8 cellular contexts compared by ENCODE assay signal in the genomic region with DNA sequence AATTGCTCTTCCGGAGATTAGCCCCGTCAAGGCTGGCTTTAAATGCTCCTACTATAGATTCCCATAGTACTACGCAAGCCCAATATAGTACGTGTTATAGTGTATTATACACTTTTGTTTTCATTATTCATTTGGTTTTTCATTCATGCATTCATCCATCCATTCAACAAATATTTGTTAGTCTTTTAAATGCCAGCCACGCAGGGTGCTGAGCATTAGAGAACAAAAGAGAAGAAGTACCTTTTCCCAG. TPM values are rescaled to one million over a fixed set of nuclear protein-coding genes. Genes with fewer than 3 reads are reported as not detected.
DNase-seq lines count a peak whose midpoint lies in the region; ATAC-seq and TF ChIP-seq lines count a peak whose summit lies in the region.

No MANE protein-coding gene starts in this region.

- H4K91ac ChIP-seq in IMR-90 (ENCODE audit: insufficient read depth, low read depth, low read length) = peak overlapping the region; percentile 68; the same call in 1 of the 2 replicates

- peak overlapping the region; percentile 78 for H4K5ac ChIP-seq in IMR-90 (ENCODE audit: low read depth, low read length)

- POLR2A ChIA-PET in IMR-90 (lab: Charles Lee; ENCODE audit: unreplicated experiment) = interaction anchor here (0.6 to 1.2 kb wide), 2 partner anchors 10 to 21 kb away, joined by 3 to 6 read pairs; no protein-coding TSS in a partner anchor

- no TSS peak for BruUV-seq in IMR-90 (replicated peaks; lab: Mats Ljungman, UMichigan)

- in situ Hi-C loops in IMR-90 (cut with MboI; ENCODE audit: low sequenced_read_pairs) = no loop called here

- peak overlapping the region; percentile 74; the same call in 1 of the 2 replicates for H2BK120ac ChIP-seq in IMR-90 (ENCODE audit: low read depth, low read length)

- H3K4ac ChIP-seq in IMR-90 (ENCODE audit: low read depth, low read length) = peak overlapping the region; percentile 84

- WGBS in IMR-90 (ENCODE audit: extremely low coverage in 2 of 2, insufficient read length in 1 of 2), 2 experiments = no CpG with 5 or more reads among the region's 5 CpGs

- H3K23ac ChIP-seq in IMR-90 (ENCODE audit: low read depth, low read length) = no peak overlapping the region

- peak overlapping the region; percentile 80 for H3K9ac ChIP-seq in IMR-90 (ENCODE audit: low read depth, low read length)

- dilution Hi-C loops in IMR-90 (cut with HindIII; ENCODE audit: low sequenced_read_pairs, unreplicated experiment) = no loop called here

- H3K4me3 ChIP-seq in ACC112 (ENCODE audit: low read depth, low read length) (peak overlapping the region; percentile 97), IMR-90 (ENCODE audit: insufficient read depth, low read depth, low read length) (peak overlapping the region; percentile 90), coronary artery (peak overlapping the region; percentile 96), muscle layer of duodenum (ENCODE audit: low read depth in 1 of 2, low read length in 2 of 2) (peak overlapping the region; percentile 78 to 98)

- ATAC-seq in IMR-90 (ENCODE audit: low read depth) (no peak), HG03432 (IDR thresholded peaks at IDR 0.05; ENCODE audit: unreplicated experiment) (no peak)

- TF ChIP-seq POLR2A in IMR-90 (IDR thresholded peaks at IDR 0.05; ENCODE audit: low read depth, low read length) = no peak

- H3K79me2 ChIP-seq in ACC112 (ENCODE audit: control insufficient read depth, insufficient read depth, low read length, unreplicated experiment) = peaks cover 43% of the 10 kb centered on the region

- no peak for TF ChIP-seq RAD21 in IMR-90 (IDR thresholded peaks at IDR 0.05; ENCODE audit: low read length)

- H2AFZ ChIP-seq in ACC112 (ENCODE audit: low read length, unreplicated experiment) (peak overlapping the region; percentile 94), IMR-90 (replicated peaks; ENCODE audit: low read length, poor library complexity) (peak overlapping the region; percentile 95)

- H3K4me1 ChIP-seq in ACC112 (ENCODE audit: control insufficient read depth, insufficient read depth, low read length, unreplicated experiment) (peaks cover 13% of the 10 kb centered on the region), IMR-90 (ENCODE audit: control insufficient read depth, insufficient read depth, low read length) (peaks cover 8% of the 10 kb centered on the region), muscle layer of duodenum (ENCODE audit: control insufficient read depth in 1 of 2, insufficient read depth in 2 of 2, low read length in 2 of 2) (peaks cover 10 to 24% of the 10 kb centered on the region in 2 donors)

- intact Hi-C loops in IMR-90 (cut with micrococcal nuclease) = loop anchor here (2.0 kb wide), 1 partner anchor 28 kb away; no protein-coding TSS in a partner anchor

- no peak overlapping the region; the same call in 1 of the 2 replicates for H3K18ac ChIP-seq in IMR-90 (ENCODE audit: low read depth, low read length)

- H3K56ac ChIP-seq in IMR-90 (ENCODE audit: extremely low read depth, insufficient read depth, low read length) = peak overlapping the region; percentile 82; the same call in 1 of the 2 replicates

- peaks cover 11 to 38% of the 10 kb centered on the region in 2 experiments for H3K79me1 ChIP-seq in IMR-90 (ENCODE audit: low read depth in 1 of 2, low read length in 2 of 2)

- H2BK15ac ChIP-seq in IMR-90 (ENCODE audit: low read depth, low read length) = no peak overlapping the region

- no peak overlapping the region for H2AK9ac ChIP-seq in IMR-90 (replicated peaks; ENCODE audit: low read depth, low read length, poor library complexity)

- H3K27me3 ChIP-seq in ACC112 (ENCODE audit: insufficient read depth, low read length) (peaks cover 4% of the 10 kb centered on the region; the same call in 1 of the 2 replicates), IMR-90 (ENCODE audit: control insufficient read depth, insufficient read depth, low read length) (peaks cover 3% of the 10 kb centered on the region), muscle layer of duodenum (ENCODE audit: low read depth, low read length) (no peaks in the 10 kb centered on the region)

- no peaks in the 10 kb centered on the region for H3K9me3 ChIP-seq in IMR-90 (ENCODE audit: control insufficient read depth, insufficient read depth, low read length)
- no peaks in the 10 kb centered on the region for H3K9me3 ChIP-seq in muscle layer of duodenum (ENCODE audit: control insufficient read depth in 1 of 2, low read length in 2 of 2)

- DNase-seq in IMR-90 = no peak
- DNase-seq in coronary artery (ENCODE audit: low spot score) = no peak
- DNase-seq in HK-2 (ENCODE audit: unreplicated experiment) = no peak
- no peak for DNase-seq in anterior cingulate cortex (lab: John Stamatoyannopoulos, UW)
- no peak for DNase-seq in DMS 273 treated with DMSO at 0.1 percent for 48 hours (lab: John Stamatoyannopoulos, UW)

- H3K9me1 ChIP-seq in IMR-90 (ENCODE audit: insufficient read depth, low read length) = no peaks in the 10 kb centered on the region

- no peak overlapping the region for H2BK5ac ChIP-seq in IMR-90 (ENCODE audit: low read depth, low read length, poor library complexity, severe bottlenecking)

- peak overlapping the region; percentile 82 for H3K4me2 ChIP-seq in IMR-90 (ENCODE audit: low read depth, low read length)

- peak overlapping the region; percentile 88; the same call in 1 of the 2 replicates for H3K14ac ChIP-seq in IMR-90 (replicated peaks; ENCODE audit: low read depth, low read length)

- H2BK20ac ChIP-seq in IMR-90 (ENCODE audit: low read depth, low read length) = no peak overlapping the region

- peaks cover 4% of the 10 kb centered on the region; the same call in 1 of the 2 replicates for H4K20me1 ChIP-seq in IMR-90 (ENCODE audit: insufficient read depth, low read length)

- peak overlapping the region; percentile 95 to 97 for H4K8ac ChIP-seq in IMR-90 (ENCODE audit: low read depth in 2 of 2, low read length in 2 of 2)

- H3K36me3 ChIP-seq in ACC112 (ENCODE audit: insufficient read depth, low read length) = peaks cover 16% of the 10 kb centered on the region
- H3K36me3 ChIP-seq in IMR-90 (ENCODE audit: control insufficient read depth, insufficient read depth, low read length) = peaks cover under 1% of the 10 kb centered on the region
- H3K36me3 ChIP-seq in muscle layer of duodenum (ENCODE audit: control insufficient read depth in 1 of 2, insufficient read depth in 2 of 2, low read length in 2 of 2) = no peaks in the 10 kb centered on the region

- H3K27ac ChIP-seq in ACC112 (ENCODE audit: low read depth, low read length) = peak overlapping the region; percentile 41
- H3K27ac ChIP-seq in IMR-90 (ENCODE audit: insufficient read depth, low read length) = peak overlapping the region; percentile 67; the same call in 1 of the 2 replicates
- H3K27ac ChIP-seq in coronary artery = peak overlapping the region; percentile 87 to 91
- H3K27ac ChIP-seq in muscle layer of duodenum (ENCODE audit: low read length) = peak overlapping the region; percentile 89

- no peak for TF ChIP-seq CTCF in IMR-90 (conservative IDR thresholded peaks at IDR 0.05; ENCODE audit: low read depth, low read length)
- no peak for TF ChIP-seq CTCF in coronary artery (IDR thresholded peaks at IDR 0.05)

- H2AK5ac ChIP-seq in IMR-90 (ENCODE audit: low read depth, low read length) = no peak overlapping the region

- CTCF ChIA-PET in IMR-90 (lab: Yijun Ruan, JAX) = interaction anchor here (0.6 to 1.0 kb wide), 2 partner anchors 9 to 77 kb away, joined by 3 to 4 read pairs; no protein-coding TSS in a partner anchor

TF ChIP-seq in IMR-90, 13 proteins besides CTCF, POLR2A, EP300 and RAD21:
- TF ChIP-seq RCOR1 (IDR thresholded peaks at IDR 0.05; ENCODE audit: insufficient replicate concordance, low read length) = no peak
- no peak for TF ChIP-seq CEBPB (IDR thresholded peaks at IDR 0.05; ENCODE audit: low read depth, low read length)
TF ChIP-seq in IMR-90: peak in this region for 0.

RNA-seq across cellular contexts. Expression of gene RAB3GAP2, which starts 0.5 kb away (rescaled TPM):
- total RNA-seq in IMR-90 (2012; rRNA removed) = 37.5 and 37.8 TPM in 2 replicates
- polyA plus RNA-seq in IMR-90 (2012; rRNA removed) = 11.0 and 12.3 TPM in 2 replicates
- polyA plus RNA-seq in IMR-90 (2012; cell fraction: cytosol; rRNA removed) = 3.6 and 8.0 TPM in 2 replicates
- polyA plus RNA-seq in IMR-90 (2012; cell fraction: nucleus; rRNA removed; ENCODE audit: low replicate concordance) = 8.8 and 34.1 TPM in 2 replicates
